Comparison of ENCODE assay signal across 13 cellular contexts in genomic region chr3:28171962-28172361, GRCh38.
DNase-seq lines count a peak whose midpoint lies in the region; ATAC-seq lines count a peak whose summit lies in the region.
"Had no signal": no experiment of that assay in that cellular context is flagged by ENCODE, and none has a peak within 500 bp of the region (broad histone marks: within the 10 kb centered on the region; RNA-seq: fewer than 3 reads in every experiment).

No MANE protein-coding gene starts in this region.

- peaks cover 0 to 2% (median 0%) of the 10 kb centered on the region in 3 experiments for H3K27me3 ChIP-seq in neuronal stem cell (ENCODE audit: control insufficient read depth in 3 of 3, insufficient read depth in 3 of 3, low read depth in 1 of 3, low read length in 3 of 3)
- H3K27me3 ChIP-seq: uterus had no signal

- no peak overlapping the region for H3K4ac ChIP-seq in neuronal stem cell (ENCODE audit: low read length)

- H2BK120ac ChIP-seq in neuronal stem cell (ENCODE audit: low read depth, low read length), result no peak overlapping the region

- H3K4me3 Mint-ChIP-seq in activated CD4-positive, alpha-beta T cell treated with anti-CD3 and anti-CD28 coated beads, Interleukin-2, amount 10 ng/mL, durations not matched to agents 24 days and 14 days, result peak overlapping the region; percentile 55
- H3K4me3 Mint-ChIP-seq: dendritic cell treated with granulocyte-macrophage colony-stimulating factor and Interleukin-4, amounts not matched to agents 40 ng/mL and 50 ng/mL, for 4 days had no signal

- H3K36me3 ChIP-seq in neuronal stem cell (replicated peaks in 1 of 2; ENCODE audit: control insufficient read depth in 2 of 2, insufficient read depth in 2 of 2, low read length in 2 of 2), result no peaks in the 10 kb centered on the region
- H3K36me3 ChIP-seq: uterus had no signal

- peak overlapping the region; percentile 81 for H3K27ac Mint-ChIP-seq in activated CD4-positive, alpha-beta T cell treated with anti-CD3 and anti-CD28 coated beads, Interleukin-2, amount 10 ng/mL, durations not matched to agents 24 days and 14 days
- H3K27ac Mint-ChIP-seq: dendritic cell treated with granulocyte-macrophage colony-stimulating factor and Interleukin-4, amounts not matched to agents 40 ng/mL and 50 ng/mL, for 4 days had no signal

- H2BK5ac ChIP-seq in neuronal stem cell (ENCODE audit: low read length), result no peak overlapping the region

- no CpG with 5 or more reads among the region's 1 CpG for WGBS in neuronal stem cell (ENCODE audit: extremely low coverage in 2 of 2, insufficient read length in 2 of 2, insufficient replicate concordance in 1 of 2), 2 donors

- peaks cover 4% of the 10 kb centered on the region for H3K27me3 Mint-ChIP-seq in activated CD4-positive, alpha-beta T cell treated with anti-CD3 and anti-CD28 coated beads, Interleukin-2, amount 10 ng/mL, durations not matched to agents 24 days and 14 days
- H3K27me3 Mint-ChIP-seq: dendritic cell treated with granulocyte-macrophage colony-stimulating factor and Interleukin-4, amounts not matched to agents 40 ng/mL and 50 ng/mL, for 4 days had no signal

- peaks cover 0 to 10% of the 10 kb centered on the region in 2 donors for H3K4me1 ChIP-seq in neuronal stem cell (ENCODE audit: control insufficient read depth in 2 of 2, insufficient read depth in 1 of 2, low read depth in 1 of 2, low read length in 2 of 2)
- H3K4me1 ChIP-seq: uterus had no signal

- H2AFZ ChIP-seq in neuronal stem cell (ENCODE audit: low read length), result peak overlapping the region; percentile 6

- no peak overlapping the region for H3K4me2 ChIP-seq in neuronal stem cell (ENCODE audit: insufficient read depth, low read length, poor library complexity, severe bottlenecking)

- H2AK5ac ChIP-seq in neuronal stem cell (ENCODE audit: low read depth, low read length), result no peak overlapping the region

- ATAC-seq in GM21723 (IDR thresholded peaks at IDR 0.05; ENCODE audit: unreplicated experiment), result peak; percentile 84
- ATAC-seq in GM18502 (IDR thresholded peaks at IDR 0.05; ENCODE audit: poor library complexity, unreplicated experiment), result no peak

- H3K9me3 Mint-ChIP-seq in activated CD4-positive, alpha-beta T cell treated with anti-CD3 and anti-CD28 coated beads, Interleukin-2, amount 10 ng/mL, durations not matched to agents 24 days and 14 days, result peaks cover 13% of the 10 kb centered on the region
- H3K9me3 Mint-ChIP-seq: dendritic cell treated with granulocyte-macrophage colony-stimulating factor and Interleukin-4, amounts not matched to agents 40 ng/mL and 50 ng/mL, for 4 days had no signal

- H3K27ac ChIP-seq in neuronal stem cell (replicated peaks; ENCODE audit: low read length), result no peak overlapping the region
- H3K27ac ChIP-seq: uterus had no signal

- H3K9me3 ChIP-seq in neuronal stem cell (replicated peaks in 1 of 2; ENCODE audit: control insufficient read depth in 2 of 2, insufficient read depth in 1 of 2, low read depth in 1 of 2, low read length in 2 of 2), result no peaks in the 10 kb centered on the region
- H3K9me3 ChIP-seq: uterus had no signal

- H3K18ac ChIP-seq in neuronal stem cell (ENCODE audit: low read length), result no peak overlapping the region

- H3K14ac ChIP-seq in neuronal stem cell (ENCODE audit: low read length), result no peak overlapping the region

- H2BK12ac ChIP-seq in neuronal stem cell (ENCODE audit: low read length), result no peak overlapping the region

- H3K79me1 ChIP-seq in neuronal stem cell (ENCODE audit: low read depth, low read length), result no peaks in the 10 kb centered on the region

- DNase-seq in activated CD4-positive, alpha-beta T cell treated with anti-CD3 and anti-CD28 coated beads, Interleukin-2, amount 10 ng/mL, durations not matched to agents 24 days and 14 days, result peak; percentile 60
- no peak for DNase-seq in activated CD4-positive, alpha-beta T cell treated with anti-CD3 and anti-CD28 coated beads, Interleukin-2, amount 50 U/mL, for 48 hours
- DNase-seq in NCI-H2029 (lab: John Stamatoyannopoulos, UW), result peak; percentile 35
- peak; percentile 3 for DNase-seq in neuronal stem cell (ENCODE audit: low spot score)
- DNase-seq in mesenteric fat pad (ENCODE audit: low spot score), result no peak
- DNase-seq in cerebellum (ENCODE audit: low spot score), result no peak
- DNase-seq: hypothalamus; NCI-H2081 treated with DMSO at 0.1 percent for 48 hours; stimulated activated CD4-positive, alpha-beta T cell treated with anti-CD3 and anti-CD28 coated beads, Interleukin-4, amount 100 ng/mL, for 4 hours; uterus had no signal

- H4K8ac ChIP-seq in neuronal stem cell (ENCODE audit: low read depth, low read length), result no peak overlapping the region

- H4K91ac ChIP-seq in neuronal stem cell (ENCODE audit: low read depth, low read length, poor library complexity), result no peak overlapping the region

- no peak overlapping the region for H3K4me3 ChIP-seq in neuronal stem cell (ENCODE audit: low read length in 2 of 2)
- H3K4me3 ChIP-seq: uterus had no signal

- H3K36me3 Mint-ChIP-seq in activated CD4-positive, alpha-beta T cell treated with anti-CD3 and anti-CD28 coated beads, Interleukin-2, amount 10 ng/mL, durations not matched to agents 24 days and 14 days (ENCODE audit: low read depth), result peaks cover 11% of the 10 kb centered on the region

- no peak overlapping the region for H3K23ac ChIP-seq in neuronal stem cell (ENCODE audit: low read depth, low read length, poor library complexity)

- H3K4me1 Mint-ChIP-seq in activated CD4-positive, alpha-beta T cell treated with anti-CD3 and anti-CD28 coated beads, Interleukin-2, amount 10 ng/mL, durations not matched to agents 24 days and 14 days, result peaks cover 7% of the 10 kb centered on the region

- H3K9ac ChIP-seq in neuronal stem cell (ENCODE audit: low read depth, low read length, poor library complexity), result no peak overlapping the region

- H2BK15ac ChIP-seq in neuronal stem cell (ENCODE audit: low read length), result no peak overlapping the region

- intact Hi-C loops in activated CD4-positive, alpha-beta T cell treated with anti-CD3 and anti-CD28 coated beads, Interleukin-2, amount 10 ng/mL, durations not matched to agents 24 days and 14 days (cut with micrococcal nuclease), result loop anchor here (2.0 kb wide), 1 partner anchor 69 kb away; the partner anchor contains the start of gene CMC1

Comparison
In these comparisons a context has a peak if more than half of its experiments do, and no peak if none do; other contexts are left out.
1. DNase-seq: peak in activated CD4-positive, alpha-beta T cell treated with anti-CD3 and anti-CD28 coated beads, Interleukin-2, amount 10 ng/mL, durations not matched to agents 24 days and 14 days (single experiment), NCI-H2029 (single experiment) and neuronal stem cell (single experiment); none in activated CD4-positive, alpha-beta T cell treated with anti-CD3 and anti-CD28 coated beads, Interleukin-2, amount 50 U/mL, for 48 hours (0 of 2), mesenteric fat pad (single experiment) and cerebellum (single experiment).